16 cellular contexts compared by ENCODE assay signal in genomic region chr6:52231411-52232127, GRCh38. TPM values are rescaled to one million over a fixed set of nuclear protein-coding genes. Genes with fewer than 3 reads are reported as not detected.
DNase-seq lines count a peak whose midpoint lies in the region; ATAC-seq and TF ChIP-seq lines count a peak whose summit lies in the region.
"Had no signal": no experiment of that assay in that cellular context is flagged by ENCODE, and none has a peak within 500 bp of the region (broad histone marks: within the 10 kb centered on the region; RNA-seq: fewer than 3 reads in every experiment).

No MANE protein-coding gene starts in this region.

- no peak overlapping the region for H3K4me3 ChIP-seq in BLaER1 treated with 17β-estradiol and CSF1 and Interleukin-3, amounts not matched to agents 10 nM and 100 nM
- H3K4me3 ChIP-seq in brain microvascular endothelial cell (ENCODE audit: low read depth, low read length): no peak overlapping the region

- ATAC-seq in HG02588 (IDR thresholded peaks at IDR 0.05; ENCODE audit: unreplicated experiment): no peak
- ATAC-seq: HepG2 had no signal

- peaks cover 0 to 16% (median 9%) of the 10 kb centered on the region in 10 experiments; a peak in 11 of 20 replicates for H3K4me1 ChIP-seq in BLaER1 treated with 17β-estradiol and CSF1 and Interleukin-3, amounts not matched to agents 10 nM and 100 nM

- H3K4me2 ChIP-seq in BLaER1 treated with 17β-estradiol and CSF1 and Interleukin-3, amounts not matched to agents 10 nM and 100 nM: peak overlapping the region in 8 of 11 experiments; percentile 6 to 59 (median 22); a peak in 9 of 22 replicates

- in situ Hi-C loops in brain microvascular endothelial cell (cut with HindIII; ENCODE audit: low pct_ligation_motif_present, low sequenced_read_pairs): no loop called here

- no peaks in the 10 kb centered on the region for H4K20me1 ChIP-seq in BLaER1 treated with 17β-estradiol and CSF1 and Interleukin-3, amounts not matched to agents 10 nM and 100 nM

- H3K9ac ChIP-seq in BLaER1 treated with 17β-estradiol and CSF1 and Interleukin-3, amounts not matched to agents 10 nM and 100 nM: no peak overlapping the region

- TF ChIP-seq CTCF in brain microvascular endothelial cell (IDR thresholded peaks at IDR 0.05; ENCODE audit: low read depth, low read length, missing control alignments): no peak

- H3K27me3 ChIP-seq in BLaER1 treated with 17β-estradiol and CSF1 and Interleukin-3, amounts not matched to agents 10 nM and 100 nM: no peaks in the 10 kb centered on the region
- no peaks in the 10 kb centered on the region for H3K27me3 ChIP-seq in brain microvascular endothelial cell (replicated peaks)

- H3K36me3 ChIP-seq in BLaER1 treated with 17β-estradiol and CSF1 and Interleukin-3, amounts not matched to agents 10 nM and 100 nM: no peaks in the 10 kb centered on the region
- no peaks in the 10 kb centered on the region for H3K36me3 ChIP-seq in brain microvascular endothelial cell (replicated peaks)

- H3K27ac ChIP-seq in BLaER1 treated with 17β-estradiol and CSF1 and Interleukin-3, amounts not matched to agents 10 nM and 100 nM: no peak overlapping the region
- H3K27ac ChIP-seq in brain microvascular endothelial cell: no peak overlapping the region

- DNase-seq in Daoy (ENCODE audit: low read depth) (peak; percentile 60), SW480 (ENCODE audit: low spot score) (peak; percentile 85), NCI-H345 treated with DMSO at 0.1 percent for 48 hours (lab: John Stamatoyannopoulos, UW; ENCODE audit: unreplicated experiment) (no peak), NCI-H510A treated with DMSO at 0.1 percent for 48 hours (lab: John Stamatoyannopoulos, UW) (no peak), brain microvascular endothelial cell (no peak)
- peak; percentile 3 for DNase-seq in central memory CD4-positive, alpha-beta T cell
- DNase-seq: NCI-H1048, NCI-H446, posterior cingulate gyrus, SW 1271 had no signal

- no peaks in the 10 kb centered on the region; a peak in 1 of 22 replicates for H3K9me3 ChIP-seq in BLaER1 treated with 17β-estradiol and CSF1 and Interleukin-3, amounts not matched to agents 10 nM and 100 nM (replicated peaks in 1 of 11)

RNA-seq across cellular contexts. Expression of gene IL17F, which starts 12.7 kb away (rescaled TPM):
- total RNA-seq in Daoy (2014; rRNA removed; shearing (Covaris generic)): not detected in 2 replicates
- total RNA-seq: B cell, cerebellum, HepG2, ureter had no signal

RNA-seq across cellular contexts. Expression of gene IL17A, which starts 45.4 kb away (rescaled TPM):
- total RNA-seq in Daoy (2014; rRNA removed; shearing (Covaris generic)): not detected in 2 replicates
- total RNA-seq: B cell, cerebellum, HepG2, ureter had no signal

RNA-seq across cellular contexts. Expression of gene MCM3, which starts 53.0 kb away (rescaled TPM):
- total RNA-seq in Daoy (2014; rRNA removed; shearing (Covaris generic)): 217 and 313 TPM in 2 replicates

Comparison
In these comparisons a context has a peak if more than half of its experiments do, and no peak if none do; other contexts are left out.
1. DNase-seq: peak in Daoy (single experiment), SW480 (single experiment) and central memory CD4-positive, alpha-beta T cell (single experiment); none in NCI-H345 treated with DMSO at 0.1 percent for 48 hours (single experiment), NCI-H510A treated with DMSO at 0.1 percent for 48 hours (single experiment) and brain microvascular endothelial cell (single experiment).